16 cellular contexts compared by ENCODE assay signal in the genomic region with DNA sequence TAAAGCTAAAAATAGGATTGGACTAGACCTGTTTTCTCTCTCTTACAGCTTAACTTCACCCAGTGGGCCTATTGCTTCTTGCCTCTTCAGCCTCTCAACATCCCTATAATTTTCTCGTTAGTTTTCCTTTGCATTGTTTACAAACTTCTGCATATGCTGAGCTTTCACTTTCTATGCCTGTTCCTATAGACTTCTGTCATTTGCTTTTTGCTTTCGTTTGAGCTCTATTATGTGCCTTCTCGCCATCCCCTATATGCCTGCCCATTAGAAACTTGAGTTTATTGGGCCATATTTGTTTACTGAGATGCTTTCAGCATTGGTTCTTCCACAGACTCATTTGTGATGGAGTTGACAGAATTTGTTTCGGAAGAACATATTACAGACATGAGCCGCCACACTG. TPM values are rescaled to one million over a fixed set of nuclear protein-coding genes. Genes with fewer than 3 reads are reported as not detected.
A peak's percentile ranks its signal among the peaks of the same experiment; 100 is the strongest.
DNase-seq lines count a peak whose midpoint lies in the region; ATAC-seq and TF ChIP-seq lines count a peak whose summit lies in the region.
"Had no signal": no experiment of that assay in that cellular context is flagged by ENCODE, and none has a peak within 500 bp of the region (broad histone marks: within the 10 kb centered on the region; RNA-seq: fewer than 3 reads in every experiment).

No MANE protein-coding gene starts in this region.

- H3K9me3 Mint-ChIP-seq in activated naive CD8-positive, alpha-beta T cell (ENCODE audit: low read depth) = no peaks in the 10 kb centered on the region
- no peaks in the 10 kb centered on the region for H3K9me3 Mint-ChIP-seq in activated naive CD8-positive, alpha-beta T cell treated with anti-CD3 and anti-CD28 coated beads for 36 hours
- no peaks in the 10 kb centered on the region for H3K9me3 Mint-ChIP-seq in activated naive CD8-positive, alpha-beta T cell treated with anti-CD3 and anti-CD28 coated beads, Interleukin-2, amount 50 U/mL, for 24 hours
- no peaks in the 10 kb centered on the region for H3K9me3 Mint-ChIP-seq in stimulated activated effector memory CD8-positive, alpha-beta T cell treated with anti-CD3 and anti-CD28 coated beads, Interleukin-12 subunit alpha, Interleukin-12 subunit beta, amount 100 ng/mL, for 72 hours

- H3K27me3 Mint-ChIP-seq in activated naive CD8-positive, alpha-beta T cell = no peaks in the 10 kb centered on the region
- no peaks in the 10 kb centered on the region for H3K27me3 Mint-ChIP-seq in activated naive CD8-positive, alpha-beta T cell treated with anti-CD3 and anti-CD28 coated beads for 36 hours
- H3K27me3 Mint-ChIP-seq in activated naive CD8-positive, alpha-beta T cell treated with anti-CD3 and anti-CD28 coated beads, Interleukin-2, amount 50 U/mL, for 24 hours = no peaks in the 10 kb centered on the region

- DNase-seq in activated naive CD8-positive, alpha-beta T cell treated with anti-CD3 and anti-CD28 coated beads for 36 hours = no peak
- no peak for DNase-seq in activated naive CD8-positive, alpha-beta T cell treated with anti-CD3 and anti-CD28 coated beads, Interleukin-2, amount 50 U/mL, for 24 hours
- DNase-seq in stimulated activated effector memory CD8-positive, alpha-beta T cell treated with anti-CD3 and anti-CD28 coated beads, Interleukin-12 subunit alpha, Interleukin-12 subunit beta, amount 100 ng/mL, for 72 hours (ENCODE audit: low spot score in 2 of 2) = no peak
- DNase-seq in AG08395 (ENCODE audit: low spot score) = no peak
- no peak for DNase-seq in NCI-H187 treated with DMSO at 0.1 percent for 48 hours (lab: John Stamatoyannopoulos, UW)
- DNase-seq: colonic mucosa, erythroblast, mammary epithelial cell, NCI-H2029 treated with DMSO at 0.1 percent for 48 hours, NCI-H526, nucleus accumbens, SW 1271 had no signal

- peaks cover 8% of the 10 kb centered on the region for H3K36me3 Mint-ChIP-seq in activated naive CD8-positive, alpha-beta T cell
- H3K36me3 Mint-ChIP-seq in activated naive CD8-positive, alpha-beta T cell treated with anti-CD3 and anti-CD28 coated beads for 36 hours = peaks cover 20% of the 10 kb centered on the region
- peaks cover 7% of the 10 kb centered on the region for H3K36me3 Mint-ChIP-seq in activated naive CD8-positive, alpha-beta T cell treated with anti-CD3 and anti-CD28 coated beads, Interleukin-2, amount 50 U/mL, for 24 hours (ENCODE audit: low read depth)
- H3K36me3 Mint-ChIP-seq in stimulated activated effector memory CD8-positive, alpha-beta T cell treated with anti-CD3 and anti-CD28 coated beads, Interleukin-12 subunit alpha, Interleukin-12 subunit beta, amount 100 ng/mL, for 72 hours = peaks cover 2% of the 10 kb centered on the region

- peaks cover 71% of the 10 kb centered on the region for H3K4me1 Mint-ChIP-seq in activated naive CD8-positive, alpha-beta T cell (ENCODE audit: low read depth)
- peaks cover 53% of the 10 kb centered on the region for H3K4me1 Mint-ChIP-seq in activated naive CD8-positive, alpha-beta T cell treated with anti-CD3 and anti-CD28 coated beads for 36 hours
- H3K4me1 Mint-ChIP-seq in activated naive CD8-positive, alpha-beta T cell treated with anti-CD3 and anti-CD28 coated beads, Interleukin-2, amount 50 U/mL, for 24 hours = peaks cover 62% of the 10 kb centered on the region
- peaks cover 67% of the 10 kb centered on the region for H3K4me1 Mint-ChIP-seq in stimulated activated effector memory CD8-positive, alpha-beta T cell treated with anti-CD3 and anti-CD28 coated beads, Interleukin-12 subunit alpha, Interleukin-12 subunit beta, amount 100 ng/mL, for 72 hours

- H3K4me3 Mint-ChIP-seq in activated naive CD8-positive, alpha-beta T cell = peak overlapping the region; percentile 47
- no peak overlapping the region for H3K4me3 Mint-ChIP-seq in activated naive CD8-positive, alpha-beta T cell treated with anti-CD3 and anti-CD28 coated beads for 36 hours
- H3K4me3 Mint-ChIP-seq in activated naive CD8-positive, alpha-beta T cell treated with anti-CD3 and anti-CD28 coated beads, Interleukin-2, amount 50 U/mL, for 24 hours = peak overlapping the region; percentile 44
- H3K4me3 Mint-ChIP-seq in stimulated activated effector memory CD8-positive, alpha-beta T cell treated with anti-CD3 and anti-CD28 coated beads, Interleukin-12 subunit alpha, Interleukin-12 subunit beta, amount 100 ng/mL, for 72 hours = peak overlapping the region; percentile 57

- ATAC-seq in HG03354 (IDR thresholded peaks at IDR 0.05; ENCODE audit: poor library complexity, severe bottlenecking, unreplicated experiment) = peak; percentile 32
- no peak for ATAC-seq in activated naive CD8-positive, alpha-beta T cell treated with anti-CD3 and anti-CD28 coated beads, Interleukin-2, amount 50 U/mL, for 24 hours
- no peak for ATAC-seq in stimulated activated effector memory CD8-positive, alpha-beta T cell treated with anti-CD3 and anti-CD28 coated beads, Interleukin-12 subunit alpha, Interleukin-12 subunit beta, amount 100 ng/mL, for 72 hours
- ATAC-seq in GM18505 (IDR thresholded peaks at IDR 0.05; ENCODE audit: unreplicated experiment) = no peak
- ATAC-seq: HCT116 had no signal

- no peak for TF ChIP-seq POLR2A in GM18505 (IDR thresholded peaks at IDR 0.05; ENCODE audit: borderline replicate concordance, extremely low read depth, insufficient read depth, insufficient read length)

- H3K27ac Mint-ChIP-seq in activated naive CD8-positive, alpha-beta T cell = peak overlapping the region; percentile 0
- no peak overlapping the region for H3K27ac Mint-ChIP-seq in activated naive CD8-positive, alpha-beta T cell treated with anti-CD3 and anti-CD28 coated beads for 36 hours
- H3K27ac Mint-ChIP-seq in activated naive CD8-positive, alpha-beta T cell treated with anti-CD3 and anti-CD28 coated beads, Interleukin-2, amount 50 U/mL, for 24 hours = peak overlapping the region; percentile 11
- H3K27ac Mint-ChIP-seq in stimulated activated effector memory CD8-positive, alpha-beta T cell treated with anti-CD3 and anti-CD28 coated beads, Interleukin-12 subunit alpha, Interleukin-12 subunit beta, amount 100 ng/mL, for 72 hours = peak overlapping the region; percentile 32

RNA-seq across cellular contexts. Expression of a gene that starts 40.9 kb away (rescaled TPM):
- 10 to 100 TPM; 73.7 to 76.4 TPM for total RNA-seq in activated naive CD8-positive, alpha-beta T cell treated with anti-CD3 and anti-CD28 coated beads for 36 hours
